Comparison of ENCODE assay signal across 17 cellular contexts in genomic region chr19:58153386-58153785, GRCh38. TPM values are rescaled to one million over a fixed set of nuclear protein-coding genes. Genes with fewer than 3 reads are reported as not detected.
DNase-seq lines count a peak whose midpoint lies in the region; ATAC-seq and TF ChIP-seq lines count a peak whose summit lies in the region.
"Had no signal": no experiment of that assay in that cellular context is flagged by ENCODE, and none has a peak within 500 bp of the region (broad histone marks: within the 10 kb centered on the region; RNA-seq: fewer than 3 reads in every experiment).

No MANE protein-coding gene starts in this region.

- peak overlapping the region; percentile 81 for H3K4me3 Mint-ChIP-seq in activated CD8-positive, alpha-beta T cell treated with anti-CD3 and anti-CD28 coated beads for 36 hours
- H3K4me3 Mint-ChIP-seq in activated CD8-positive, alpha-beta T cell treated with anti-CD3 and anti-CD28 coated beads, Interleukin-2, amount 10 ng/mL, durations not matched to agents 7 days and 5 days = no peak overlapping the region
- peak overlapping the region; percentile 79 for H3K4me3 Mint-ChIP-seq in central memory CD8-positive, alpha-beta T cell
- H3K4me3 Mint-ChIP-seq in neural progenitor cell = peak overlapping the region; percentile 85

- H3K36me3 ChIP-seq in neural progenitor cell = peaks cover 13% of the 10 kb centered on the region
- H3K36me3 ChIP-seq in gastrocnemius medialis = no peaks in the 10 kb centered on the region
- H3K36me3 ChIP-seq: vagina had no signal

- CTCF ChIA-PET in activated CD8-positive, alpha-beta T cell treated with anti-CD3 and anti-CD28 coated beads for 36 hours (lab: Charles Lee) = no interaction called here
- CTCF ChIA-PET in activated CD8-positive, alpha-beta T cell treated with anti-CD3 and anti-CD28 coated beads, Interleukin-2, amount 10 ng/mL, durations not matched to agents 7 days and 5 days (lab: Charles Lee) = interaction anchor here (1.4 kb wide), 1 partner anchor 131 kb away, joined by 4 read pairs; no protein-coding TSS in a partner anchor

- H4K20me1 ChIP-seq in neural progenitor cell (ENCODE audit: low read depth) = no peaks in the 10 kb centered on the region

- peaks cover 13% of the 10 kb centered on the region for H3K9me3 Mint-ChIP-seq in activated CD8-positive, alpha-beta T cell treated with anti-CD3 and anti-CD28 coated beads for 36 hours
- peaks cover 43% of the 10 kb centered on the region for H3K9me3 Mint-ChIP-seq in activated CD8-positive, alpha-beta T cell treated with anti-CD3 and anti-CD28 coated beads, Interleukin-2, amount 10 ng/mL, durations not matched to agents 7 days and 5 days (ENCODE audit: insufficient read depth)
- H3K9me3 Mint-ChIP-seq in central memory CD8-positive, alpha-beta T cell = no peaks in the 10 kb centered on the region
- peaks cover 73% of the 10 kb centered on the region for H3K9me3 Mint-ChIP-seq in neural progenitor cell

- no peak overlapping the region for H3K27ac ChIP-seq in neural progenitor cell
- H3K27ac ChIP-seq in gastrocnemius medialis = no peak overlapping the region
- H3K27ac ChIP-seq: A549, SJSA1 had no signal

- no peak for ATAC-seq in activated CD8-positive, alpha-beta T cell treated with anti-CD3 and anti-CD28 coated beads for 36 hours
- no peak for ATAC-seq in activated CD8-positive, alpha-beta T cell treated with anti-CD3 and anti-CD28 coated beads, Interleukin-2, amount 10 ng/mL, durations not matched to agents 7 days and 5 days
- no peak for ATAC-seq in central memory CD8-positive, alpha-beta T cell (replicated peaks; ENCODE audit: extremely low read depth, poor library complexity, severe bottlenecking)
- ATAC-seq in gastrocnemius medialis = no peak
- ATAC-seq: A549; activated T-cell treated with anti-CD3 and anti-CD28 coated beads, Interleukin-2, amount 50 U/mL, for 72 hours; left lobe of liver; PC-3 had no signal

- H3K9me3 ChIP-seq in neural progenitor cell (ENCODE audit: low read depth) (peaks cover 13% of the 10 kb centered on the region), gastrocnemius medialis (peaks cover 0 to 3% (median 0%) of the 10 kb centered on the region in 3 donors)
- H3K9me3 ChIP-seq: vagina had no signal

- no peak overlapping the region for H3K9ac ChIP-seq in neural progenitor cell

- DNase-seq in activated CD8-positive, alpha-beta T cell treated with anti-CD3 and anti-CD28 coated beads for 36 hours = no peak
- no peak for DNase-seq in activated CD8-positive, alpha-beta T cell treated with anti-CD3 and anti-CD28 coated beads, Interleukin-2, amount 10 ng/mL, durations not matched to agents 7 days and 5 days
- DNase-seq in ELF-1 (ENCODE audit: low read depth, low spot score) = peak; percentile 2
- DNase-seq in central memory CD8-positive, alpha-beta T cell (ENCODE audit: low spot score in 2 of 2) = no peak
- no peak for DNase-seq in neural progenitor cell (ENCODE audit: low spot score)
- no peak for DNase-seq in anterior cingulate cortex (lab: John Stamatoyannopoulos, UW)
- no peak for DNase-seq in H4 (ENCODE audit: low spot score)
- no peak for DNase-seq in gastrocnemius medialis
- DNase-seq: aorta, Karpas-422, NCI-H69, PC-3 had no signal

- H3K4me2 ChIP-seq in neural progenitor cell = peak overlapping the region; percentile 87
- H3K4me2 ChIP-seq: A549 had no signal

- TF ChIP-seq CTCF in activated CD8-positive, alpha-beta T cell treated with anti-CD3 and anti-CD28 coated beads for 36 hours (IDR thresholded peaks at IDR 0.05) = no peak
- TF ChIP-seq CTCF in neural progenitor cell (IDR thresholded peaks at IDR 0.05) = no peak
- no peak for TF ChIP-seq CTCF in gastrocnemius medialis (IDR thresholded peaks at IDR 0.05 in 4 of 5, conservative IDR thresholded peaks at IDR 0.05 in 1 of 5)

- H3K4me1 Mint-ChIP-seq in activated CD8-positive, alpha-beta T cell treated with anti-CD3 and anti-CD28 coated beads for 36 hours (ENCODE audit: low read depth) = peaks cover 16% of the 10 kb centered on the region
- peaks cover 20% of the 10 kb centered on the region for H3K4me1 Mint-ChIP-seq in activated CD8-positive, alpha-beta T cell treated with anti-CD3 and anti-CD28 coated beads, Interleukin-2, amount 10 ng/mL, durations not matched to agents 7 days and 5 days (ENCODE audit: low read depth)
- H3K4me1 Mint-ChIP-seq in central memory CD8-positive, alpha-beta T cell = peaks cover 18% of the 10 kb centered on the region
- H3K4me1 Mint-ChIP-seq in neural progenitor cell = peaks cover 8% of the 10 kb centered on the region

- no peaks in the 10 kb centered on the region for H3K27me3 Mint-ChIP-seq in activated CD8-positive, alpha-beta T cell treated with anti-CD3 and anti-CD28 coated beads for 36 hours
- no peaks in the 10 kb centered on the region for H3K27me3 Mint-ChIP-seq in activated CD8-positive, alpha-beta T cell treated with anti-CD3 and anti-CD28 coated beads, Interleukin-2, amount 10 ng/mL, durations not matched to agents 7 days and 5 days (ENCODE audit: low read depth)
- no peaks in the 10 kb centered on the region for H3K27me3 Mint-ChIP-seq in central memory CD8-positive, alpha-beta T cell
- peaks cover 2% of the 10 kb centered on the region for H3K27me3 Mint-ChIP-seq in neural progenitor cell (ENCODE audit: insufficient read depth, low read depth)

- H3K36me3 Mint-ChIP-seq in activated CD8-positive, alpha-beta T cell treated with anti-CD3 and anti-CD28 coated beads for 36 hours (ENCODE audit: low read depth) = peaks cover 17% of the 10 kb centered on the region
- H3K36me3 Mint-ChIP-seq in activated CD8-positive, alpha-beta T cell treated with anti-CD3 and anti-CD28 coated beads, Interleukin-2, amount 10 ng/mL, durations not matched to agents 7 days and 5 days (ENCODE audit: low read depth) = peaks cover 19% of the 10 kb centered on the region
- H3K36me3 Mint-ChIP-seq in central memory CD8-positive, alpha-beta T cell (ENCODE audit: insufficient read depth) = peaks cover 11% of the 10 kb centered on the region
- H3K36me3 Mint-ChIP-seq in neural progenitor cell = peaks cover 16% of the 10 kb centered on the region

- TF ChIP-seq POLR2A in gastrocnemius medialis (IDR thresholded peaks at IDR 0.05) = no peak

- H3K27me3 ChIP-seq in neural progenitor cell = no peaks in the 10 kb centered on the region
- H3K27me3 ChIP-seq in gastrocnemius medialis = peaks cover 0 to 19% (median 0%) of the 10 kb centered on the region in 3 donors
- H3K27me3 ChIP-seq: SJSA1, vagina had no signal

- POLR2A ChIA-PET in activated CD8-positive, alpha-beta T cell treated with anti-CD3 and anti-CD28 coated beads for 36 hours (lab: Charles Lee) = interaction anchor here (0.9 kb wide), 1 partner anchor 29 kb away, joined by 3 read pairs; the partner anchor contains the start of gene ZNF274
- POLR2A ChIA-PET in activated CD8-positive, alpha-beta T cell treated with anti-CD3 and anti-CD28 coated beads, Interleukin-2, amount 10 ng/mL, durations not matched to agents 7 days and 5 days (lab: Charles Lee) = interaction anchor here (1.2 kb wide), 1 partner anchor 151 kb away, joined by 3 read pairs; the partner anchor contains the start of gene ZNF606

- no peaks in the 10 kb centered on the region for H3K4me1 ChIP-seq in neural progenitor cell
- H3K4me1 ChIP-seq in gastrocnemius medialis = peaks cover 0 to 9% of the 10 kb centered on the region in 2 donors
- H3K4me1 ChIP-seq: A549 had no signal

- peaks cover 7% of the 10 kb centered on the region for H3F3A ChIP-seq in neural progenitor cell (ENCODE audit: low read depth)

- in situ Hi-C loops in gastrocnemius medialis (cut with MboI; ENCODE audit: low sequenced_read_pairs in 4 of 4) = no loop called here

- H2AFZ ChIP-seq in neural progenitor cell (replicated peaks) = no peak overlapping the region

- no peak overlapping the region for H3K27ac Mint-ChIP-seq in activated CD8-positive, alpha-beta T cell treated with anti-CD3 and anti-CD28 coated beads for 36 hours
- H3K27ac Mint-ChIP-seq in activated CD8-positive, alpha-beta T cell treated with anti-CD3 and anti-CD28 coated beads, Interleukin-2, amount 10 ng/mL, durations not matched to agents 7 days and 5 days = no peak overlapping the region
- no peak overlapping the region for H3K27ac Mint-ChIP-seq in central memory CD8-positive, alpha-beta T cell (ENCODE audit: low read depth)
- no peak overlapping the region for H3K27ac Mint-ChIP-seq in neural progenitor cell
- H3K27ac Mint-ChIP-seq: activated T-cell treated with anti-CD3 and anti-CD28 coated beads, Interleukin-2, amount 50 U/mL, for 72 hours had no signal

- peaks cover 51% of the 10 kb centered on the region for H3K79me2 ChIP-seq in neural progenitor cell (ENCODE audit: low read depth)

- peak overlapping the region; percentile 74 for H3K4me3 ChIP-seq in neural progenitor cell
- H3K4me3 ChIP-seq in gastrocnemius medialis = peak overlapping the region in 1 of 4 donors; percentile 93

- intact Hi-C loops in activated CD8-positive, alpha-beta T cell treated with anti-CD3 and anti-CD28 coated beads for 36 hours (cut with micrococcal nuclease) = loop anchor here (10.0 kb wide), 1 partner anchor 409 kb away; the partner anchor contains the start of gene ZNF776
- intact Hi-C loops in gastrocnemius medialis (cut with DNase I; ENCODE audit: low total_unique reads) = loop anchor here (10.0 kb wide), 1 partner anchor 419 kb away; no protein-coding TSS in a partner anchor

RNA-seq across cellular contexts. Expression of gene ZNF329, which starts 2.8 kb away (rescaled TPM):
- 1 to 10 TPM; 6.0 to 6.2 TPM for total RNA-seq in activated CD8-positive, alpha-beta T cell treated with anti-CD3 and anti-CD28 coated beads for 36 hours
- total RNA-seq in activated CD8-positive, alpha-beta T cell treated with anti-CD3 and anti-CD28 coated beads, Interleukin-2, amount 10 ng/mL, durations not matched to agents 7 days and 5 days = 1 to 10 TPM; 5.6 to 5.7 TPM
- total RNA-seq in neural progenitor cell (ENCODE audit: low replicate concordance) (28.4 and 36.2 TPM in 2 replicates), gastrocnemius medialis (1 to 10 TPM; 1.3 to 2.0 (median 1.7) TPM)
- total RNA-seq in H4 (2014; rRNA removed; shearing (Covaris generic)) = 8.7 and 11.1 TPM in 2 replicates

RNA-seq across cellular contexts. Expression of gene ZNF274, which starts 29.5 kb away (rescaled TPM):
- 10 to 100 TPM; 24.0 to 25.9 TPM for total RNA-seq in activated CD8-positive, alpha-beta T cell treated with anti-CD3 and anti-CD28 coated beads for 36 hours
- total RNA-seq in activated CD8-positive, alpha-beta T cell treated with anti-CD3 and anti-CD28 coated beads, Interleukin-2, amount 10 ng/mL, durations not matched to agents 7 days and 5 days = 10 to 100 TPM; 31.9 to 32.8 TPM
- total RNA-seq in neural progenitor cell (ENCODE audit: low replicate concordance) (39.3 and 43.0 TPM in 2 replicates), gastrocnemius medialis (10 to 100 TPM in 3 of 4 donors, 1 to 10 TPM in 1; 9.0 to 20.7 (median 13.4) TPM)
- 14.5 and 22.8 TPM in 2 replicates for total RNA-seq in H4 (2014; rRNA removed; shearing (Covaris generic))

RNA-seq across cellular contexts. Expression of gene ZSCAN18, which starts 55.4 kb away (rescaled TPM):
- 10 to 100 TPM; 27.0 to 31.7 TPM for total RNA-seq in activated CD8-positive, alpha-beta T cell treated with anti-CD3 and anti-CD28 coated beads for 36 hours
- 10 to 100 TPM; 18.8 to 19.1 TPM for total RNA-seq in activated CD8-positive, alpha-beta T cell treated with anti-CD3 and anti-CD28 coated beads, Interleukin-2, amount 10 ng/mL, durations not matched to agents 7 days and 5 days
- total RNA-seq in neural progenitor cell (ENCODE audit: low replicate concordance) (49.1 and 144 TPM in 2 replicates), gastrocnemius medialis (10 to 100 TPM; 11.2 to 20.6 (median 15.2) TPM)
- 2.2 and 3.8 TPM in 2 replicates for total RNA-seq in H4 (2014; rRNA removed; shearing (Covaris generic))
